Comparison of ENCODE assay signal across 25 cellular contexts in the genomic region with DNA sequence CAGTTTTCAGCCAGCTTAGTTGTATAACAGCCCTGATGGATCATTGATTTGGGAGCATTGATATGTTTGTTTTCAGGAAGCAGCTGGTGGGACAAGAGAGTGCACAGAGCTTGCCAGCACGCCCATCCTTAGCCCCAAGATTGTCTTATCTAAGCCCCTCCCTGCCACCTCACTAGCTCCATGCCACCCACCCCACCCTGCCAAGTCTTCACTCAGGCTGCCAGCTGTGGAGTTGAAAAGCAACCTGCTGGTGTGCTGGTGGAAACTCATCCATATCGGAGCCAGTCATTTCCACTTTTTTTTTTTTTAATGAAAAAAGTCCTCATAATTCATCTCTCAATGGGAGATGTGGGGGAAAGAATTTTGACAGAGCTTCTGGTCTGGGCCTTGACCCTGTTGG. TPM values are rescaled to one million over a fixed set of nuclear protein-coding genes. Genes with fewer than 3 reads are reported as not detected.
DNase-seq lines count a peak whose midpoint lies in the region; TF ChIP-seq lines count a peak whose summit lies in the region.
"Had no signal": no experiment of that assay in that cellular context is flagged by ENCODE, and none has a peak within 500 bp of the region (broad histone marks: within the 10 kb centered on the region; RNA-seq: fewer than 3 reads in every experiment).

No MANE protein-coding gene starts in this region.

- H3K4me3 ChIP-seq in mammary epithelial cell (replicated peaks in 1 of 3; ENCODE audit: insufficient read depth in 1 of 3, low read depth in 2 of 3, low read length in 3 of 3) (no peak overlapping the region), osteoblast (ENCODE audit: insufficient read depth, low read length) (no peak overlapping the region)
- H3K4me3 ChIP-seq: gastrocnemius medialis, ovary, SJSA1 had no signal

- H3K4me1 ChIP-seq in mammary epithelial cell (ENCODE audit: insufficient read depth, low read length), result peaks cover 90% of the 10 kb centered on the region
- peaks cover 98% of the 10 kb centered on the region for H3K4me1 ChIP-seq in osteoblast (ENCODE audit: insufficient read depth, low read length)

- POLR2A ChIA-PET in MCF 10A (lab: Yijun Ruan, JAX), result interaction anchor here (1.0 to 14.0 kb wide), 4 partner anchors 10 to 141 kb away, joined by 3 to 245 read pairs (median 4); no protein-coding TSS in a partner anchor

- H3K27me3 Mint-ChIP-seq in MCF 10A (ENCODE audit: insufficient read depth, unreplicated experiment) (no peaks in the 10 kb centered on the region), chondrocyte (ENCODE audit: low read depth) (no peaks in the 10 kb centered on the region)

- dilution Hi-C loops in mammary epithelial cell (cut with HindIII; ENCODE audit: low sequenced_read_pairs), result no loop called here

- H3K9me3 Mint-ChIP-seq in MCF 10A (ENCODE audit: unreplicated experiment), result no peaks in the 10 kb centered on the region
- no peaks in the 10 kb centered on the region for H3K9me3 Mint-ChIP-seq in chondrocyte (ENCODE audit: low read depth)
- H3K9me3 Mint-ChIP-seq: activated CD4-positive, alpha-beta memory T cell treated with anti-CD3 and anti-CD28 coated beads for 36 hours; IgD-negative memory B cell; naive B cell had no signal

- CTCF ChIA-PET in MCF 10A (lab: Yijun Ruan, JAX), result interaction anchor here (0.6 to 26.2 kb wide), 10 partner anchors 9 to 642 kb away, joined by 3 to 494 read pairs (median 9); partner anchors contain the start of gene KIRREL1
- CTCF ChIA-PET in mammary epithelial cell (lab: Charles Lee; ENCODE audit: low non-redundant PET), result no interaction called here

- peaks cover 4% of the 10 kb centered on the region for H3K36me3 ChIP-seq in mammary epithelial cell (ENCODE audit: insufficient read depth, low read length)
- no peaks in the 10 kb centered on the region for H3K36me3 ChIP-seq in osteoblast (ENCODE audit: insufficient read depth, low read length)
- H3K36me3 ChIP-seq: gastrocnemius medialis, ovary had no signal

- no peak for DNase-seq in MCF 10A (ENCODE audit: unreplicated experiment)
- no peak for DNase-seq in mammary epithelial cell
- no peak for DNase-seq in chondrocyte (ENCODE audit: low spot score)
- no peak for DNase-seq in osteoblast (ENCODE audit: insufficient read length, low spot score, missing footprints)
- DNase-seq in caudate nucleus (lab: John Stamatoyannopoulos, UW), result no peak
- DNase-seq in activated T-cell treated with anti-CD3 and anti-CD28 coated beads, Interleukin-2, amount 50 U/mL, for 1 hour, result no peak
- no peak for DNase-seq in activated CD4-positive, alpha-beta T cell treated with anti-CD3 and anti-CD28 coated beads for 48 hours
- DNase-seq in HuH-7.5 (ENCODE audit: low spot score), result no peak
- DNase-seq: activated CD4-positive, alpha-beta memory T cell treated with anti-CD3 and anti-CD28 coated beads for 36 hours; activated CD8-positive, alpha-beta memory T cell treated with anti-CD3 and anti-CD28 coated beads, Interleukin-2, amount 50 U/mL, for 4 hours; activated naive CD4-positive, alpha-beta T cell treated with anti-CD3 and anti-CD28 coated beads, Interleukin-2, amount 50 U/mL, for 16 hours; amygdala; CD4-positive, CD25-positive, alpha-beta regulatory T cell; dermis blood vessel endothelial cell; gastrocnemius medialis; left colon; mesendoderm; naive B cell; NCI-H1092 treated with DMSO at 0.1 percent for 48 hours; NCI-H1930; NCI-H526 treated with DMSO at 0.1 percent for 48 hours; ovary; stimulated activated CD4-positive, alpha-beta T cell treated with anti-CD3 and anti-CD28 coated beads, Interleukin-2, amount 100 ng/mL, for 24 hours had no signal

- in situ Hi-C loops in mammary epithelial cell (cut with MboI; ENCODE audit: low sequenced_read_pairs in 2 of 2), result no loop called here

- H3K79me2 ChIP-seq in mammary epithelial cell (ENCODE audit: insufficient read depth, low read length) (peaks cover 100% of the 10 kb centered on the region), osteoblast (ENCODE audit: insufficient read depth, low read length) (peaks cover 87% of the 10 kb centered on the region)

- H3K4me3 Mint-ChIP-seq in MCF 10A (ENCODE audit: unreplicated experiment) (no peak overlapping the region), chondrocyte (ENCODE audit: unreplicated experiment) (no peak overlapping the region)
- H3K4me3 Mint-ChIP-seq: activated CD4-positive, alpha-beta memory T cell treated with anti-CD3 and anti-CD28 coated beads for 36 hours; CD4-positive, CD25-positive, alpha-beta regulatory T cell; IgD-negative memory B cell; naive B cell had no signal

- H3K27ac Mint-ChIP-seq in MCF 10A (ENCODE audit: low read depth, unreplicated experiment) (peak overlapping the region; percentile 46), chondrocyte (ENCODE audit: unreplicated experiment) (peak overlapping the region; percentile 98)
- H3K27ac Mint-ChIP-seq: activated CD4-positive, alpha-beta memory T cell treated with anti-CD3 and anti-CD28 coated beads for 36 hours; CD4-positive, CD25-positive, alpha-beta regulatory T cell; IgD-negative memory B cell; naive B cell had no signal

- no peak overlapping the region for H2AFZ ChIP-seq in mammary epithelial cell (ENCODE audit: low read depth, low read length)
- no peak overlapping the region for H2AFZ ChIP-seq in osteoblast (ENCODE audit: low read length)

- BruUV-seq in MCF 10A (replicated peaks; lab: Mats Ljungman, UMichigan), result no TSS peak
- BruUV-seq in mammary epithelial cell (replicated peaks; lab: Mats Ljungman, UMichigan), result no TSS peak

- 55% methylated on average over 2 of the region's 2 CpGs for WGBS in mammary epithelial cell (ENCODE audit: low coverage, missing lambda C conversion rate)

- H3K27me3 ChIP-seq in mammary epithelial cell (ENCODE audit: insufficient read depth, low read length) (no peaks in the 10 kb centered on the region), osteoblast (ENCODE audit: insufficient read depth, low read length) (no peaks in the 10 kb centered on the region)
- H3K27me3 ChIP-seq: gastrocnemius medialis, ovary, SJSA1 had no signal

- no peaks in the 10 kb centered on the region for H3K9me3 ChIP-seq in mammary epithelial cell (replicated peaks; ENCODE audit: insufficient read depth, low read length)
- no peaks in the 10 kb centered on the region for H3K9me3 ChIP-seq in osteoblast (ENCODE audit: low read depth, low read length)
- H3K9me3 ChIP-seq: gastrocnemius medialis, ovary, SJSA1 had no signal

- H3K9ac ChIP-seq in mammary epithelial cell (ENCODE audit: insufficient read depth, low read length), result no peak overlapping the region

- H3K4me1 Mint-ChIP-seq in MCF 10A (ENCODE audit: insufficient read depth, unreplicated experiment) (peaks cover 88% of the 10 kb centered on the region), chondrocyte (ENCODE audit: low read depth) (peaks cover 98% of the 10 kb centered on the region)
- H3K4me1 Mint-ChIP-seq: CD4-positive, CD25-positive, alpha-beta regulatory T cell; naive B cell had no signal

- H3K36me3 Mint-ChIP-seq in MCF 10A (ENCODE audit: insufficient read depth, unreplicated experiment) (peaks cover 4% of the 10 kb centered on the region), chondrocyte (ENCODE audit: low read depth) (peaks cover 8% of the 10 kb centered on the region)
- H3K36me3 Mint-ChIP-seq: activated CD4-positive, alpha-beta memory T cell treated with anti-CD3 and anti-CD28 coated beads for 36 hours; CD4-positive, CD25-positive, alpha-beta regulatory T cell; IgD-negative memory B cell; naive B cell had no signal

- H3K4me2 ChIP-seq in mammary epithelial cell (ENCODE audit: insufficient read depth, low read depth, low read length) (no peak overlapping the region), osteoblast (ENCODE audit: insufficient read depth, low read length) (no peak overlapping the region)

- TF ChIP-seq CTCF in MCF 10A (IDR thresholded peaks at IDR 0.05; ENCODE audit: unreplicated experiment) (no peak), mammary epithelial cell (conservative IDR thresholded peaks at IDR 0.05 in 1 of 2, IDR thresholded peaks at IDR 0.05 in 1 of 2; ENCODE audit: extremely low read depth in 1 of 2, insufficient read depth in 1 of 2, low read depth in 1 of 2, low read length in 2 of 2) (no peak), chondrocyte (IDR thresholded peaks at IDR 0.05) (no peak), osteoblast (IDR thresholded peaks at IDR 0.05; ENCODE audit: extremely low read depth, low read depth, low read length) (no peak)

- no peaks in the 10 kb centered on the region for H4K20me1 ChIP-seq in mammary epithelial cell (ENCODE audit: insufficient read depth, low read length)
- H4K20me1 ChIP-seq in osteoblast (ENCODE audit: insufficient read depth, low read length), result peaks cover 15% of the 10 kb centered on the region

- H3K27ac ChIP-seq in mammary epithelial cell (ENCODE audit: insufficient read depth, low read depth, low read length), result no peak overlapping the region
- H3K27ac ChIP-seq in osteoblast (ENCODE audit: low read depth, low read length), result peak overlapping the region; percentile 13
- H3K27ac ChIP-seq in caudate nucleus (ENCODE audit: low read depth, low read length), result no peak overlapping the region
- H3K27ac ChIP-seq: SJSA1 had no signal

- intact Hi-C loops in MCF 10A (cut with micrococcal nuclease) (no loop called here), mammary epithelial cell (cut with micrococcal nuclease) (no loop called here)

RNA-seq across cellular contexts. Expression of gene KIRREL1, which starts 11.8 kb away (rescaled TPM):
- total RNA-seq in MCF 10A (2022) (73.6 and 101 TPM in 2 replicates), mammary epithelial cell (100 to 1,000 TPM in 1 of 2 donors, 10 to 100 TPM in 1; 92.2 to 130 TPM), chondrocyte (159 to 166 TPM (median 165 TPM) in 3 replicates), osteoblast (171 and 174 TPM in 2 replicates)
- 43.7 TPM for polyA plus RNA-seq in mammary epithelial cell
- 159 TPM for polyA minus RNA-seq in mammary epithelial cell
- total RNA-seq: activated CD4-positive, alpha-beta memory T cell treated with anti-CD3 and anti-CD28 coated beads for 36 hours; CD4-positive, CD25-positive, alpha-beta regulatory T cell had no signal
- polyA plus RNA-seq: CD4-positive, CD25-positive, alpha-beta regulatory T cell; IgD-negative memory B cell had no signal
